18 cellular contexts compared by ENCODE assay signal in the genomic region with DNA sequence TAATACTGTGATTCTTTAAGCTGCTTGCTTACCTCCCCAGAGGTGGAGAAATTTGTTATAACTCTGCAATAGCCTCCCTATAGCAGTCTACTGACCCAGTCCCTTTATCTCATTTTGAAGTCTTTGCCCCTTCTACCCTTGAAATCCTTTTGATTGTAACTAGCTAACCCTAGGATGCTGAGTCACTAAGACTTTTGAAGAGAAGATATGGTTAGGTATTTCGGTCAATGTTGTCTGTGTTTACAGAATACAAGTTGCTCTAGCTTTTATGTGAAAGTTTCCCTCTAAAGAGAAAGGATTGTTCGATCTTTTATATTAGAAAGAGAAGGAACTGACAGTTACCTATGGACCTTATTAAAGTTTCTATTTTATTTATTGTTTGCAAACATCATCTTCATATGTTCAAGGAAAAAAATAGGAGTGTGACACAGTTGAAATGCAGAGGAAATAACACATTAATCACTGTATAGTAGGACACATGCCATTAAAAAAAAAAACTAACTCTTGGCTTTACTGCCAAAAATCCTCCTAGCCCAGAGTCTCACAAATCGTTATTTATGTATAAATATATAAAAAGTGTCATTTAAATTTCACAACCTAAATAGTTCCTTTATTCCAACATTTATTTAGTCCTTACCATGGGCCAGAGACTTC. TPM values are rescaled to one million over a fixed set of nuclear protein-coding genes. Genes with fewer than 3 reads are reported as not detected.
DNase-seq lines count a peak whose midpoint lies in the region; ATAC-seq, FAIRE-seq and TF ChIP-seq lines count a peak whose summit lies in the region.
"Had no signal": no experiment of that assay in that cellular context is flagged by ENCODE, and none has a peak within 500 bp of the region (broad histone marks: within the 10 kb centered on the region; RNA-seq: fewer than 3 reads in every experiment).

No MANE protein-coding gene starts in this region.

- H2AK5ac ChIP-seq in IMR-90 (ENCODE audit: low read depth, low read length): no peak overlapping the region

- H3K4me1 ChIP-seq in IMR-90 (ENCODE audit: control insufficient read depth, insufficient read depth, low read length): peaks cover 4% of the 10 kb centered on the region
- peaks cover 10% of the 10 kb centered on the region for H3K4me1 ChIP-seq in astrocyte (ENCODE audit: insufficient read depth, low read length)

- H3K9me3 ChIP-seq in IMR-90 (ENCODE audit: control insufficient read depth, insufficient read depth, low read length) (no peaks in the 10 kb centered on the region), astrocyte (ENCODE audit: insufficient read depth, low read depth, low read length) (no peaks in the 10 kb centered on the region)

- H2AK9ac ChIP-seq in IMR-90 (replicated peaks; ENCODE audit: low read depth, low read length, poor library complexity): no peak overlapping the region

- H2BK20ac ChIP-seq in IMR-90 (ENCODE audit: low read depth, low read length): no peak overlapping the region

- H2AFZ ChIP-seq in IMR-90 (replicated peaks; ENCODE audit: low read length, poor library complexity): no peak overlapping the region
- H2AFZ ChIP-seq in astrocyte (ENCODE audit: low read depth, low read length): no peak overlapping the region

- no peak overlapping the region for H3K23ac ChIP-seq in IMR-90 (ENCODE audit: low read depth, low read length)

- DNase-seq in T-helper 1 cell: no peak
- peak; percentile 15 for DNase-seq in IMR-90
- DNase-seq in astrocyte (ENCODE audit: low read depth): no peak
- DNase-seq in natural killer cell: no peak
- DNase-seq in stimulated activated CD4-positive, alpha-beta T cell treated with anti-CD3 and anti-CD28 coated beads, Interleukin-4, amount 100 ng/mL, for 24 hours: no peak
- DNase-seq in dedifferentiated amniotic fluid mesenchymal stem cell (ENCODE audit: extremely low spot score): no peak
- no peak for DNase-seq in NCI-H2107 treated with DMSO at 0.1 percent for 48 hours (lab: John Stamatoyannopoulos, UW; ENCODE audit: unreplicated experiment)
- DNase-seq: 8988T; activated CD4-positive, alpha-beta T cell treated with anti-CD3 and anti-CD28 coated beads for 36 hours; activated T-cell treated with anti-CD3 and anti-CD28 coated beads, Interleukin-2, amount 50 U/mL, for 4 hours; amniotic stem cell; hippocampal formation; NCI-H1930; NCI-H526 had no signal

- ATAC-seq in IMR-90 (ENCODE audit: low read depth) (no peak), natural killer cell (no peak)
- ATAC-seq: activated CD4-positive, alpha-beta T cell treated with anti-CD3 and anti-CD28 coated beads for 36 hours; activated T-cell treated with anti-CD3 and anti-CD28 coated beads, Interleukin-2, amount 50 U/mL, for 4 hours had no signal

- TF ChIP-seq RAD21 in IMR-90 (IDR thresholded peaks at IDR 0.05; ENCODE audit: low read length): no peak

- no peak overlapping the region for H2BK120ac ChIP-seq in IMR-90 (ENCODE audit: low read depth, low read length)

- H3K36me3 Mint-ChIP-seq in T-helper 1 cell treated with Interleukin-12 subunit alpha and Interleukin-12 subunit beta and Interleukin-4 antibody, amounts not matched to agents 30 μg/mL and 1 μg/mL, for 36 hours (ENCODE audit: low read depth): peaks cover 31% of the 10 kb centered on the region
- no peaks in the 10 kb centered on the region for H3K36me3 Mint-ChIP-seq in astrocyte (ENCODE audit: low read depth, unreplicated experiment)
- no peaks in the 10 kb centered on the region for H3K36me3 Mint-ChIP-seq in natural killer cell

- WGBS in IMR-90 (ENCODE audit: extremely low coverage in 2 of 2, insufficient read length in 1 of 2), 2 experiments: no CpG with 5 or more reads among the region's 3 CpGs

- H3K4ac ChIP-seq in IMR-90 (ENCODE audit: low read depth, low read length): no peak overlapping the region

- no peaks in the 10 kb centered on the region for H3K27me3 ChIP-seq in IMR-90 (ENCODE audit: control insufficient read depth, insufficient read depth, low read length)
- H3K27me3 ChIP-seq in astrocyte (ENCODE audit: insufficient read depth, low read length): no peaks in the 10 kb centered on the region

- no peak overlapping the region for H4K5ac ChIP-seq in IMR-90 (ENCODE audit: low read depth, low read length)

- H3K27ac Mint-ChIP-seq in T-helper 1 cell treated with Interleukin-12 subunit alpha and Interleukin-12 subunit beta and Interleukin-4 antibody, amounts not matched to agents 30 μg/mL and 1 μg/mL, for 36 hours: peak overlapping the region; percentile 5
- H3K27ac Mint-ChIP-seq in astrocyte (ENCODE audit: unreplicated experiment) (no peak overlapping the region), natural killer cell (no peak overlapping the region)
- H3K27ac Mint-ChIP-seq: activated CD4-positive, alpha-beta T cell treated with anti-CD3 and anti-CD28 coated beads for 36 hours had no signal

- peak; percentile 58 for FAIRE-seq in astrocyte (lab: Jason Lieb, UNC)
- FAIRE-seq: colon, GM18507, RCC 7860 had no signal

- peak overlapping the region; percentile 13; the same call in 1 of the 2 replicates for H3K4me2 ChIP-seq in IMR-90 (ENCODE audit: low read depth, low read length)
- H3K4me2 ChIP-seq in astrocyte (ENCODE audit: low read length): peak overlapping the region; percentile 28

- TF ChIP-seq POLR2A in IMR-90 (IDR thresholded peaks at IDR 0.05; ENCODE audit: low read depth, low read length): no peak

- H3K27me3 Mint-ChIP-seq in T-helper 1 cell treated with Interleukin-12 subunit alpha and Interleukin-12 subunit beta and Interleukin-4 antibody, amounts not matched to agents 30 μg/mL and 1 μg/mL, for 36 hours (ENCODE audit: low read depth): peaks cover 5% of the 10 kb centered on the region
- H3K27me3 Mint-ChIP-seq in astrocyte (ENCODE audit: low read depth, unreplicated experiment) (no peaks in the 10 kb centered on the region), natural killer cell (ENCODE audit: low read depth in 2 of 2) (peaks cover 0 to 4% of the 10 kb centered on the region in 2 donors)
- H3K27me3 Mint-ChIP-seq: activated CD4-positive, alpha-beta T cell treated with anti-CD3 and anti-CD28 coated beads for 36 hours had no signal

- in situ Hi-C loops in IMR-90 (cut with MboI; ENCODE audit: low sequenced_read_pairs): no loop called here

- TF ChIP-seq CTCF in IMR-90 (conservative IDR thresholded peaks at IDR 0.05; ENCODE audit: low read depth, low read length): no peak
- TF ChIP-seq CTCF in astrocyte (IDR thresholded peaks at IDR 0.05; ENCODE audit: insufficient read depth, low read depth, low read length): no peak
- TF ChIP-seq CTCF in natural killer cell (IDR thresholded peaks at IDR 0.05): no peak

- H3K79me1 ChIP-seq in IMR-90 (ENCODE audit: low read depth in 1 of 2, low read length in 2 of 2): peaks cover 18 to 36% of the 10 kb centered on the region in 2 experiments

- H3K9ac ChIP-seq in IMR-90 (ENCODE audit: low read depth, low read length): no peak overlapping the region
- H3K9ac ChIP-seq in astrocyte (ENCODE audit: low read length): no peak overlapping the region

- H3K56ac ChIP-seq in IMR-90 (ENCODE audit: extremely low read depth, insufficient read depth, low read length): no peak overlapping the region

- no peak overlapping the region for H3K4me3 ChIP-seq in IMR-90 (ENCODE audit: insufficient read depth, low read depth, low read length)
- no peak overlapping the region for H3K4me3 ChIP-seq in astrocyte (ENCODE audit: insufficient read depth, low read depth, low read length)

- BruUV-seq in IMR-90 (replicated peaks; lab: Mats Ljungman, UMichigan): no TSS peak

- H4K91ac ChIP-seq in IMR-90 (ENCODE audit: insufficient read depth, low read depth, low read length): no peak overlapping the region

- no peak overlapping the region for H4K8ac ChIP-seq in IMR-90 (ENCODE audit: low read depth in 2 of 2, low read length in 2 of 2)

- H3K27ac ChIP-seq in IMR-90 (ENCODE audit: insufficient read depth, low read length) (no peak overlapping the region), astrocyte (ENCODE audit: low read depth, low read length) (no peak overlapping the region)

- no peak overlapping the region for H3K18ac ChIP-seq in IMR-90 (ENCODE audit: low read depth, low read length)

- H2BK5ac ChIP-seq in IMR-90 (ENCODE audit: low read depth, low read length, poor library complexity, severe bottlenecking): no peak overlapping the region

- POLR2A ChIA-PET in IMR-90 (lab: Charles Lee; ENCODE audit: unreplicated experiment): no interaction called here

- H4K20me1 ChIP-seq in IMR-90 (ENCODE audit: insufficient read depth, low read length) (no peaks in the 10 kb centered on the region), astrocyte (ENCODE audit: insufficient read depth, low read length) (peaks cover 19% of the 10 kb centered on the region)

- peaks cover 6% of the 10 kb centered on the region for H3K36me3 ChIP-seq in IMR-90 (ENCODE audit: control insufficient read depth, insufficient read depth, low read length)
- H3K36me3 ChIP-seq in astrocyte (ENCODE audit: insufficient read depth, low read length): peaks cover 16% of the 10 kb centered on the region

- no peak overlapping the region for H3K14ac ChIP-seq in IMR-90 (replicated peaks; ENCODE audit: low read depth, low read length)

- intact Hi-C loops in IMR-90 (cut with micrococcal nuclease) (no loop called here), natural killer cell (cut with micrococcal nuclease) (no loop called here)

- H3K4me3 Mint-ChIP-seq in T-helper 1 cell treated with Interleukin-12 subunit alpha and Interleukin-12 subunit beta and Interleukin-4 antibody, amounts not matched to agents 30 μg/mL and 1 μg/mL, for 36 hours: peak overlapping the region; percentile 12
- H3K4me3 Mint-ChIP-seq in astrocyte (ENCODE audit: unreplicated experiment): no peak overlapping the region
- H3K4me3 Mint-ChIP-seq in natural killer cell: peak overlapping the region; percentile 45
- H3K4me3 Mint-ChIP-seq: activated CD4-positive, alpha-beta T cell treated with anti-CD3 and anti-CD28 coated beads for 36 hours had no signal

- dilution Hi-C loops in IMR-90 (cut with HindIII; ENCODE audit: low sequenced_read_pairs, unreplicated experiment): no loop called here

- H3K4me1 Mint-ChIP-seq in T-helper 1 cell treated with Interleukin-12 subunit alpha and Interleukin-12 subunit beta and Interleukin-4 antibody, amounts not matched to agents 30 μg/mL and 1 μg/mL, for 36 hours (ENCODE audit: low read depth): peaks cover 37% of the 10 kb centered on the region
- H3K4me1 Mint-ChIP-seq in astrocyte (ENCODE audit: low read depth, unreplicated experiment) (peaks cover 3% of the 10 kb centered on the region), natural killer cell (peaks cover 22 to 26% of the 10 kb centered on the region in 2 donors)

- H2BK15ac ChIP-seq in IMR-90 (ENCODE audit: low read depth, low read length): no peak overlapping the region; the same call in 2 of the 3 replicates

- no peaks in the 10 kb centered on the region; the same call in 1 of the 2 replicates for H3K9me1 ChIP-seq in IMR-90 (ENCODE audit: insufficient read depth, low read length)

- CTCF ChIA-PET in IMR-90 (lab: Yijun Ruan, JAX): no interaction called here

- H3K9me3 Mint-ChIP-seq in T-helper 1 cell treated with Interleukin-12 subunit alpha and Interleukin-12 subunit beta and Interleukin-4 antibody, amounts not matched to agents 30 μg/mL and 1 μg/mL, for 36 hours: no peaks in the 10 kb centered on the region
- H3K9me3 Mint-ChIP-seq in astrocyte (ENCODE audit: unreplicated experiment) (peaks cover 7% of the 10 kb centered on the region), natural killer cell (no peaks in the 10 kb centered on the region)
- H3K9me3 Mint-ChIP-seq: activated T-cell treated with anti-CD3 and anti-CD28 coated beads, Interleukin-2, amount 50 U/mL, for 4 hours had no signal

- H3K79me2 ChIP-seq in astrocyte (ENCODE audit: insufficient read depth, low read length): peaks cover 46% of the 10 kb centered on the region

RNA-seq across cellular contexts. Expression of a gene that starts 3.1 kb away (rescaled TPM):
- 8.1 and 11.7 TPM in 2 replicates for total RNA-seq in IMR-90 (2012; rRNA removed)
- 4.8 and 5.1 TPM in 2 replicates for polyA plus RNA-seq in IMR-90 (2012; rRNA removed)
- 0.64 and 1.2 TPM in 2 replicates for polyA plus RNA-seq in IMR-90 (2012; cell fraction: cytosol; rRNA removed)
- polyA plus RNA-seq in IMR-90 (2012; cell fraction: nucleus; rRNA removed; ENCODE audit: low replicate concordance): 0.36 and 2.6 TPM in 2 replicates
- total RNA-seq in astrocyte: 3.2 TPM in 2 replicates
- total RNA-seq in natural killer cell: 1 to 10 TPM; 4.4 to 6.8 (median 5.6) TPM

RNA-seq across cellular contexts. Expression of a gene that starts 12.4 kb away (rescaled TPM):
- 11.7 and 16.4 TPM in 2 replicates for total RNA-seq in IMR-90 (2012; rRNA removed)
- polyA plus RNA-seq in IMR-90 (2012; rRNA removed): 5.6 and 6.1 TPM in 2 replicates
- polyA plus RNA-seq in IMR-90 (2012; cell fraction: cytosol; rRNA removed): 1.3 and 3.0 TPM in 2 replicates
- 0.40 and 2.6 TPM in 2 replicates for polyA plus RNA-seq in IMR-90 (2012; cell fraction: nucleus; rRNA removed; ENCODE audit: low replicate concordance)
- total RNA-seq in astrocyte: 14.3 and 16.9 TPM in 2 replicates
- 1 to 10 TPM; 3.6 to 6.7 (median 3.6) TPM for total RNA-seq in natural killer cell

RNA-seq across cellular contexts. Expression of a gene that starts 13.7 kb away (rescaled TPM):
- total RNA-seq in IMR-90 (2012; rRNA removed) (under 0.01 TPM in 1 of 2 replicates, not detected in the other), astrocyte (0.70 and 1.1 TPM in 2 replicates), natural killer cell (not detected)
- polyA plus RNA-seq in IMR-90 (2012; rRNA removed): not detected in 2 replicates
- polyA plus RNA-seq in IMR-90 (2012; cell fraction: cytosol; rRNA removed): not detected in 2 replicates
- 0.17 TPM in 1 of 2 replicates, not detected in the other for polyA plus RNA-seq in IMR-90 (2012; cell fraction: nucleus; rRNA removed; ENCODE audit: low replicate concordance)
- total RNA-seq: activated CD4-positive, alpha-beta T cell treated with anti-CD3 and anti-CD28 coated beads for 36 hours; activated T-cell treated with anti-CD3 and anti-CD28 coated beads, Interleukin-2, amount 50 U/mL, for 4 hours had no signal

RNA-seq across cellular contexts. Expression of a gene that starts 55.3 kb away (rescaled TPM):
- under 0.01 TPM in 1 of 2 replicates, not detected in the other for total RNA-seq in IMR-90 (2012; rRNA removed)
- not detected in 2 replicates for polyA plus RNA-seq in IMR-90 (2012; rRNA removed)
- polyA plus RNA-seq in IMR-90 (2012; cell fraction: cytosol; rRNA removed): not detected in 2 replicates
- polyA plus RNA-seq in IMR-90 (2012; cell fraction: nucleus; rRNA removed; ENCODE audit: low replicate concordance): 0.14 TPM in 1 of 2 replicates, not detected in the other
- not detected in 2 replicates for total RNA-seq in astrocyte
- not detected for total RNA-seq in natural killer cell
- total RNA-seq: activated CD4-positive, alpha-beta T cell treated with anti-CD3 and anti-CD28 coated beads for 36 hours; activated T-cell treated with anti-CD3 and anti-CD28 coated beads, Interleukin-2, amount 50 U/mL, for 4 hours had no signal

RNA-seq across cellular contexts. Expression of a gene that starts 57.5 kb away (rescaled TPM):
- total RNA-seq in IMR-90 (2012; rRNA removed) (not detected in 2 replicates), astrocyte (not detected in 2 replicates), natural killer cell (not detected)
- not detected in 2 replicates for polyA plus RNA-seq in IMR-90 (2012; rRNA removed)
- polyA plus RNA-seq in IMR-90 (2012; cell fraction: cytosol; rRNA removed): not detected in 2 replicates
- polyA plus RNA-seq in IMR-90 (2012; cell fraction: nucleus; rRNA removed; ENCODE audit: low replicate concordance): not detected in 2 replicates
- total RNA-seq: activated CD4-positive, alpha-beta T cell treated with anti-CD3 and anti-CD28 coated beads for 36 hours; activated T-cell treated with anti-CD3 and anti-CD28 coated beads, Interleukin-2, amount 50 U/mL, for 4 hours had no signal
